Comparison of ENCODE assay signal across 1 cellular context in the genomic region with DNA sequence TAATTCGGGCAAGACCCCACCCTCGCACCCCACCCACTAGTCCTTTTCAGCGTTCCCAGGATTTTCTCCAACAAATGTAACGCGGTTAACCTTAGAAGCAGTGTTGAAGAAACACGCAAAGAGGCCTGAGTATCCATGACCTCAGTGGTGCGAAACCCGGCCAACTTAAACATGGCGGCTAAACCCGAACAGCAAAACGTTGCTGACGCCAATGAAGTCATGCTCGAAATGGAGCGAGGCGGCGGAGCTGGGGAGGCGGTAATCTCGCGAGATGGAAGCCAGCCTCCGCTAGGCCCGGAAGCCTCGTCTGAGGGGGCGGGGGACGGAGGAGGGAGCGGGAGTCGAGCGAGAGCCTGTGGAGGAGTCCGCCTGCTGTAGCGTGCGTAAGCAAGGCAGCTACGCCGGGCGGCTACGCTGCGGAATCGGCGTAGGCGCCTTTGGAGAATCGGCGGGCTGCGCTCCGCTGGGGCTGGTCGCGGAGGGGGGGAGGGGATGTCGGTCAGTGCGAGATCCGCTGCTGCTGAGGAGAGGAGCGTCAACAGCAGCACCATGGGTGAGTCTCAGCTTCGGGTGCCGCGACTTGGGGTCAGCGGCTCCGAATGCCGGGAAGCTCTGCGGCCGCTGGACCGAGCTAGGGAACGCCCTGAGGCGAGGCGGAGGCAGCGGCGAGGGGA.
TF ChIP-seq lines count a peak whose summit lies in the region.

SEPTIN7 (plus strand) TSS at position 340 of the 674 bp plus-strand sequence; CDS start at position 493, 153 bp downstream.

TF ChIP-seq in HCT116, 20 proteins besides CTCF, POLR2A, EP300 and RAD21 (continued from another document):
- TF ChIP-seq, protein P1, sequence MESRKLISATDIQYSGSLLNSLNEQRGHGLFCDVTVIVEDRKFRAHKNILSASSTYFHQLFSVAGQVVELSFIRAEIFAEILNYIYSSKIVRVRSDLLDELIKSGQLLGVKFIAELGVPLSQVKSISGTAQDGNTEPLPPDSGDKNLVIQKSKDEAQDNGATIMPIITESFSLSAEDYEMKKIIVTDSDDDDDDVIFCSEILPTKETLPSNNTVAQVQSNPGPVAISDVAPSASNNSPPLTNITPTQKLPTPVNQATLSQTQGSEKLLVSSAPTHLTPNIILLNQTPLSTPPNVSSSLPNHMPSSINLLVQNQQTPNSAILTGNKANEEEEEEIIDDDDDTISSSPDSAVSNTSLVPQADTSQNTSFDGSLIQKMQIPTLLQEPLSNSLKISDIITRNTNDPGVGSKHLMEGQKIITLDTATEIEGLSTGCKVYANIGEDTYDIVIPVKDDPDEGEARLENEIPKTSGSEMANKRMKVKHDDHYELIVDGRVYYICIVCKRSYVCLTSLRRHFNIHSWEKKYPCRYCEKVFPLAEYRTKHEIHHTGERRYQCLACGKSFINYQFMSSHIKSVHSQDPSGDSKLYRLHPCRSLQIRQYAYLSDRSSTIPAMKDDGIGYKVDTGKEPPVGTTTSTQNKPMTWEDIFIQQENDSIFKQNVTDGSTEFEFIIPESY (IDR thresholded peaks at IDR 0.05; ENCODE audit: extremely low read depth, insufficient replicate concordance, low read length): peak; percentile 97
- TF ChIP-seq EZH2 (IDR thresholded peaks at IDR 0.05) (no peak), FOSL1 (IDR thresholded peaks at IDR 0.05; ENCODE audit: low read depth) (no peak), EGR1 (IDR thresholded peaks at IDR 0.05; ENCODE audit: low read depth) (peak; percentile 93), ZNF274 (IDR thresholded peaks at IDR 0.05; ENCODE audit: low read depth, low read length) (no peak), SRF (IDR thresholded peaks at IDR 0.05; ENCODE audit: low read depth) (no peak; the same call in 1 of the 2 replicates)
- TF ChIP-seq, protein P2, sequence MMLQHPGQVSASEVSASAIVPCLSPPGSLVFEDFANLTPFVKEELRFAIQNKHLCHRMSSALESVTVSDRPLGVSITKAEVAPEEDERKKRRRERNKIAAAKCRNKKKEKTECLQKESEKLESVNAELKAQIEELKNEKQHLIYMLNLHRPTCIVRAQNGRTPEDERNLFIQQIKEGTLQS (IDR thresholded peaks at IDR 0.05): no peak
